In genomic region chr15:60001642-60002527, GRCh38 we compare ENCODE assay signal across 18 cellular contexts. TPM values are rescaled to one million over a fixed set of nuclear protein-coding genes. Genes with fewer than 3 reads are reported as not detected.
DNase-seq lines count a peak whose midpoint lies in the region; ATAC-seq and TF ChIP-seq lines count a peak whose summit lies in the region.
"Had no signal": no experiment of that assay in that cellular context is flagged by ENCODE, and none has a peak within 500 bp of the region (broad histone marks: within the 10 kb centered on the region; RNA-seq: fewer than 3 reads in every experiment).

No MANE protein-coding gene starts in this region.

- POLR2A ChIA-PET in CD8-positive, alpha-beta memory T cell (lab: Charles Lee): no interaction called here
- POLR2A ChIA-PET in activated CD8-positive, alpha-beta T cell treated with anti-CD3 and anti-CD28 coated beads for 36 hours (lab: Charles Lee): no interaction called here

- WGBS in iPS DF 6.9 (ENCODE audit: insufficient coverage, insufficient read length): no CpG with 5 or more reads among the region's 33 CpGs
- 8 to 11% methylated on average over 33 of the region's 33 CpGs for WGBS in lower leg skin, 2 donors

- CTCF ChIA-PET in CD8-positive, alpha-beta memory T cell (lab: Charles Lee): interaction anchor here (0.7 kb wide), 1 partner anchor 1766 kb away, joined by 3 read pairs; no protein-coding TSS in a partner anchor
- CTCF ChIA-PET in activated CD8-positive, alpha-beta T cell treated with anti-CD3 and anti-CD28 coated beads for 36 hours (lab: Charles Lee): interaction anchor here (1.0 to 1.3 kb wide), 3 partner anchors 11 to 133 kb away, joined by 3 to 7 read pairs (median 3); no protein-coding TSS in a partner anchor

- H3K4me1 Mint-ChIP-seq in CD4-positive, CD25-positive, alpha-beta regulatory T cell: peaks cover 24 to 82% (median 55%) of the 10 kb centered on the region in 4 donors
- peaks cover 45 to 62% (median 61%) of the 10 kb centered on the region in 3 donors for H3K4me1 Mint-ChIP-seq in CD8-positive, alpha-beta memory T cell
- H3K4me1 Mint-ChIP-seq in activated CD8-positive, alpha-beta T cell treated with anti-CD3 and anti-CD28 coated beads for 36 hours (ENCODE audit: low read depth): peaks cover 41% of the 10 kb centered on the region

- no peak for DNase-seq in CD4-positive, CD25-positive, alpha-beta regulatory T cell
- no peak for DNase-seq in CD8-positive, alpha-beta memory T cell
- peak; percentile 8 for DNase-seq in activated CD8-positive, alpha-beta T cell treated with anti-CD3 and anti-CD28 coated beads for 36 hours
- DNase-seq in iPS DF 6.9 (ENCODE audit: low read depth, low spot score): no peak
- no peak for DNase-seq in lower leg skin (ENCODE audit: low spot score in 2 of 2)
- DNase-seq in NK-92 (lab: John Stamatoyannopoulos, UW; ENCODE audit: unreplicated experiment): no peak
- DNase-seq: activated CD4-positive, CD25-positive, alpha-beta regulatory T cell treated with anti-CD3 and anti-CD28 coated beads, Interleukin-2, amount 50 U/mL, for 72 hours; activated naive CD4-positive, alpha-beta T cell treated with anti-CD3 and anti-CD28 coated beads for 36 hours; caudate nucleus; left ventricle myocardium superior; NCI-H2171 treated with DMSO at 0.1 percent for 48 hours; nucleus accumbens; OCI-M1 had no signal

- H3K4me3 ChIP-seq in CD4-positive, CD25-positive, alpha-beta regulatory T cell (ENCODE audit: low read depth, low read length): no peak overlapping the region
- H3K4me3 ChIP-seq in CD8-positive, alpha-beta memory T cell (ENCODE audit: low read length): no peak overlapping the region
- peak overlapping the region; percentile 12; the same call in 1 of the 2 replicates for H3K4me3 ChIP-seq in iPS DF 6.9 (ENCODE audit: low read length)
- no peak overlapping the region for H3K4me3 ChIP-seq in lower leg skin (ENCODE audit: low read depth, poor library complexity, severe bottlenecking)
- H3K4me3 ChIP-seq: BLaER1 treated with 17β-estradiol and CSF1 and Interleukin-3, amounts not matched to agents 10 nM and 100 nM; skin epidermis had no signal

- peaks cover 68% of the 10 kb centered on the region for H3K27me3 ChIP-seq in CD4-positive, CD25-positive, alpha-beta regulatory T cell (ENCODE audit: control insufficient read depth, insufficient read depth, low read length)
- peaks cover 98% of the 10 kb centered on the region for H3K27me3 ChIP-seq in CD8-positive, alpha-beta memory T cell (ENCODE audit: insufficient read depth, low read length, poor library complexity, severe bottlenecking)
- H3K27me3 ChIP-seq in iPS DF 6.9 (ENCODE audit: control insufficient read depth, insufficient read depth, low read length): peaks cover 33% of the 10 kb centered on the region

- TF ChIP-seq POLR2A in lower leg skin (IDR thresholded peaks at IDR 0.05): no peak

- no peak for TF ChIP-seq CTCF in activated CD8-positive, alpha-beta T cell treated with anti-CD3 and anti-CD28 coated beads for 36 hours (IDR thresholded peaks at IDR 0.05)
- no peak for TF ChIP-seq CTCF in lower leg skin (IDR thresholded peaks at IDR 0.05)

- peak overlapping the region; percentile 32 to 89 (median 64) for H3K27ac Mint-ChIP-seq in CD4-positive, CD25-positive, alpha-beta regulatory T cell
- peak overlapping the region in 7 of 8 donors; percentile 42 to 83 (median 51) for H3K27ac Mint-ChIP-seq in CD8-positive, alpha-beta memory T cell
- H3K27ac Mint-ChIP-seq in activated CD8-positive, alpha-beta T cell treated with anti-CD3 and anti-CD28 coated beads for 36 hours: no peak overlapping the region
- H3K27ac Mint-ChIP-seq: activated naive CD4-positive, alpha-beta T cell treated with anti-CD3 and anti-CD28 coated beads for 36 hours had no signal

- peaks cover 0 to 23% (median 4%) of the 10 kb centered on the region in 7 donors for H3K9me3 Mint-ChIP-seq in CD4-positive, CD25-positive, alpha-beta regulatory T cell
- peaks cover 18 to 39% (median 36%) of the 10 kb centered on the region in 5 donors for H3K9me3 Mint-ChIP-seq in CD8-positive, alpha-beta memory T cell
- peaks cover 6% of the 10 kb centered on the region for H3K9me3 Mint-ChIP-seq in activated CD8-positive, alpha-beta T cell treated with anti-CD3 and anti-CD28 coated beads for 36 hours
- H3K9me3 Mint-ChIP-seq: activated naive CD4-positive, alpha-beta T cell treated with anti-CD3 and anti-CD28 coated beads for 36 hours had no signal

- no peak for ATAC-seq in CD4-positive, CD25-positive, alpha-beta regulatory T cell (ENCODE audit: low read depth in 2 of 2)
- ATAC-seq in activated CD8-positive, alpha-beta T cell treated with anti-CD3 and anti-CD28 coated beads for 36 hours: no peak
- no peak for ATAC-seq in GM21723 (IDR thresholded peaks at IDR 0.05; ENCODE audit: unreplicated experiment)
- ATAC-seq in GM18519 (IDR thresholded peaks at IDR 0.05; ENCODE audit: low FRiP score, unreplicated experiment): no peak
- ATAC-seq: left ventricle myocardium superior had no signal

- H3K4me1 ChIP-seq in CD4-positive, CD25-positive, alpha-beta regulatory T cell (ENCODE audit: control insufficient read depth, insufficient read depth, low read length, poor library complexity, severe bottlenecking): peaks cover 55% of the 10 kb centered on the region
- H3K4me1 ChIP-seq in CD8-positive, alpha-beta memory T cell (ENCODE audit: insufficient read depth, low read length): peaks cover 44% of the 10 kb centered on the region
- peaks cover 9% of the 10 kb centered on the region for H3K4me1 ChIP-seq in iPS DF 6.9 (ENCODE audit: control insufficient read depth, insufficient read depth, low read length)

- intact Hi-C loops in activated CD8-positive, alpha-beta T cell treated with anti-CD3 and anti-CD28 coated beads for 36 hours (cut with micrococcal nuclease): loop anchor here (5.0 kb wide), 1 partner anchor 85 kb away; no protein-coding TSS in a partner anchor
- intact Hi-C loops in lower leg skin (cut with DNase I; ENCODE audit: low total_unique reads): no loop called here

- H3K27ac ChIP-seq in CD4-positive, CD25-positive, alpha-beta regulatory T cell (ENCODE audit: insufficient read depth, low read length, poor library complexity, severe bottlenecking): no peak overlapping the region
- H3K27ac ChIP-seq in CD8-positive, alpha-beta memory T cell (ENCODE audit: low read depth, low read length): no peak overlapping the region
- no peak overlapping the region for H3K27ac ChIP-seq in iPS DF 6.9 (ENCODE audit: low read length)
- H3K27ac ChIP-seq: BLaER1 treated with 17β-estradiol and CSF1 and Interleukin-3, amounts not matched to agents 10 nM and 100 nM; skin epidermis had no signal

- H3K36me3 Mint-ChIP-seq in CD4-positive, CD25-positive, alpha-beta regulatory T cell: no peaks in the 10 kb centered on the region
- H3K36me3 Mint-ChIP-seq in CD8-positive, alpha-beta memory T cell: peaks cover 0 to 4% (median 3%) of the 10 kb centered on the region in 3 donors
- peaks cover 6% of the 10 kb centered on the region for H3K36me3 Mint-ChIP-seq in activated CD8-positive, alpha-beta T cell treated with anti-CD3 and anti-CD28 coated beads for 36 hours (ENCODE audit: low read depth)

- peaks cover 99% of the 10 kb centered on the region for H3K27me3 Mint-ChIP-seq in CD4-positive, CD25-positive, alpha-beta regulatory T cell
- peaks cover 93 to 96% of the 10 kb centered on the region in 2 donors for H3K27me3 Mint-ChIP-seq in CD8-positive, alpha-beta memory T cell
- peaks cover 89% of the 10 kb centered on the region for H3K27me3 Mint-ChIP-seq in activated CD8-positive, alpha-beta T cell treated with anti-CD3 and anti-CD28 coated beads for 36 hours

- H3K9me3 ChIP-seq in CD4-positive, CD25-positive, alpha-beta regulatory T cell (ENCODE audit: control insufficient read depth in 2 of 2, low read length in 2 of 2): peaks cover 14 to 24% of the 10 kb centered on the region in 2 experiments
- no peaks in the 10 kb centered on the region for H3K9me3 ChIP-seq in CD8-positive, alpha-beta memory T cell (ENCODE audit: low read length)
- no peaks in the 10 kb centered on the region for H3K9me3 ChIP-seq in iPS DF 6.9 (ENCODE audit: control insufficient read depth, insufficient read depth, low read length)

- H3K36me3 ChIP-seq in CD4-positive, CD25-positive, alpha-beta regulatory T cell (ENCODE audit: control insufficient read depth, insufficient read depth, low read length): no peaks in the 10 kb centered on the region
- H3K36me3 ChIP-seq in CD8-positive, alpha-beta memory T cell (ENCODE audit: insufficient read depth, low read length): no peaks in the 10 kb centered on the region
- H3K36me3 ChIP-seq in iPS DF 6.9 (ENCODE audit: control insufficient read depth, insufficient read depth, low read length): no peaks in the 10 kb centered on the region
- H3K36me3 ChIP-seq: BLaER1 treated with 17β-estradiol and CSF1 and Interleukin-3, amounts not matched to agents 10 nM and 100 nM had no signal

- H3K4me3 Mint-ChIP-seq in CD4-positive, CD25-positive, alpha-beta regulatory T cell: peak overlapping the region; percentile 55 to 95 (median 80)
- peak overlapping the region; percentile 14 to 80 (median 38) for H3K4me3 Mint-ChIP-seq in CD8-positive, alpha-beta memory T cell
- no peak overlapping the region for H3K4me3 Mint-ChIP-seq in activated CD8-positive, alpha-beta T cell treated with anti-CD3 and anti-CD28 coated beads for 36 hours
- H3K4me3 Mint-ChIP-seq: activated naive CD4-positive, alpha-beta T cell treated with anti-CD3 and anti-CD28 coated beads for 36 hours had no signal

RNA-seq across cellular contexts. Expression of gene FOXB1, which starts 2.2 kb away (rescaled TPM):
- 4.0 TPM for total RNA-seq in CD4-positive, CD25-positive, alpha-beta regulatory T cell
- polyA plus RNA-seq in CD4-positive, CD25-positive, alpha-beta regulatory T cell: 1 to 10 TPM in 2 of 4 donors, under 1 TPM in 2; 0.46 to 1.8 (median 0.94) TPM
- under 1 TPM; 0.33 to 0.37 TPM for total RNA-seq in CD8-positive, alpha-beta memory T cell
- polyA plus RNA-seq in CD8-positive, alpha-beta memory T cell: 0.10 TPM
- total RNA-seq in activated CD8-positive, alpha-beta T cell treated with anti-CD3 and anti-CD28 coated beads for 36 hours: under 1 TPM; 0.13 to 0.36 TPM
- total RNA-seq in lower leg skin: not detected
- total RNA-seq: activated naive CD4-positive, alpha-beta T cell treated with anti-CD3 and anti-CD28 coated beads for 36 hours; H4; left ventricle myocardium superior had no signal
